16 cellular contexts compared by ENCODE assay signal in the genomic region with DNA sequence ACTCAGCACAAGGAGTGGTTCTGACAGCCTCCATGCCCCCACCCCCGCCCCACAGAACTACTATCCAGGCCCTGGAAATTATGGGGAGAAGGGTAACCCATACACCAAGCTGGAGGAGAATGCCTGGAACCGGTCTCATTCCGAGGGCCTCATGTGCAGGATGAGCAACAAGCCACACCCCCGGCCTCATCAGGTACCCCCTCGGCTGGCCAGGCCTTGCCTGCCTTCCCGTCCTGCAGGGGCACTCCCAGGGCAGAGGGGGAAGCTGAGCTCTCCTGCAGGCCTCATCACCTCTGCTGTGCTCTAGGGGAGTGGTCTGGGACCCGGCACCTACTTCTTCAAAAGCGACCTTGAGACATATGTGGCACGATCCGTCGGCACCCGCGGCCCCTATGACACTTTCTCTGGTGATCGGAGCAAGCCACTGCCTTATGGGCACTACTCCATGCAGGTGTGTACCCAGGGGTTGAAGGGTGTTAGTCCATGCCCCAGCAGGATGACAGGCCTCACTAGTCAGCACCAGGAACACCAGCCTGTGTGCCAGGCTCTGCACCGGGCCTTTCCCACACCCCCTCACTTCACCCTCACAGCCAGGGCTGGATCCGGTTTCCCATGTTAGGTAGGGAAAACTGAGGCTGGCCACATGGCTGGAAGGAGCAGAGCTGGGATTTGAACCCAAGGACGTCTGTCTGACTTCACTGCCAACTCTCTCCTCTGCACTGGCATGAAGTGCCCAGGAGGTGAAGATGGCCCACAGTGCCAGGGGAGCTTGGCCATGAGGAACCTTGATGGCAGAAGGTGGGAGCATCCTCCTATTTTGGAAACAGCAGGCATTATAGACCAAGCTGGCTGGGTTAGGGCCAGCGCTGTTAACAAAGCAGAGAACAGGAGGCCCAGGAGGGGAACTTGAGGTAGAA. TPM values are rescaled to one million over a fixed set of nuclear protein-coding genes. Genes with fewer than 3 reads are reported as not detected.
"Had no signal": no experiment of that assay in that cellular context is flagged by ENCODE, and none has a peak within 500 bp of the region (broad histone marks: within the 10 kb centered on the region; RNA-seq: fewer than 3 reads in every experiment).

No MANE protein-coding gene starts in this region.

- H3K27ac ChIP-seq: cardiac muscle cell, colonic mucosa, psoas muscle, sigmoid colon, testis, uterus had no signal

- H3K4me3 ChIP-seq: cardiac muscle cell, colonic mucosa, psoas muscle, sigmoid colon, testis, uterus had no signal

- H3K27me3 ChIP-seq: colonic mucosa, sigmoid colon, testis, uterus had no signal

- H3K36me3 ChIP-seq: cardiac muscle cell, colonic mucosa, sigmoid colon, uterus had no signal

- ATAC-seq: left cardiac atrium; naive thymus-derived CD4-positive, alpha-beta T cell; psoas muscle; stimulated activated naive B cell treated with anti-CD40 and anti-IgM and Interleukin-4, amounts not matched to agents 10 μg/mL and 1 μg/mL and 100 μg/mL, for 72 hours had no signal

- H3K27ac Mint-ChIP-seq: activated CD4-positive, alpha-beta T cell treated with anti-CD3 and anti-CD28 coated beads, Interleukin-2, amount 10 ng/mL, durations not matched to agents 24 days and 14 days; activated naive CD4-positive, alpha-beta T cell treated with anti-CD3 and anti-CD28 coated beads, Interleukin-2, amount 10 ng/mL, durations not matched to agents 7 days and 5 days; stimulated activated naive B cell treated with anti-CD40 and anti-IgM and Interleukin-4, amounts not matched to agents 10 μg/mL and 1 μg/mL and 100 μg/mL, for 72 hours had no signal

- H3K4me3 Mint-ChIP-seq: activated CD4-positive, alpha-beta T cell treated with anti-CD3 and anti-CD28 coated beads, Interleukin-2, amount 10 ng/mL, durations not matched to agents 24 days and 14 days; activated naive CD4-positive, alpha-beta T cell treated with anti-CD3 and anti-CD28 coated beads, Interleukin-2, amount 10 ng/mL, durations not matched to agents 7 days and 5 days; naive thymus-derived CD4-positive, alpha-beta T cell; stimulated activated naive B cell treated with anti-CD40 and anti-IgM and Interleukin-4, amounts not matched to agents 10 μg/mL and 1 μg/mL and 100 μg/mL, for 72 hours had no signal

- H3K36me3 Mint-ChIP-seq: activated naive CD4-positive, alpha-beta T cell treated with anti-CD3 and anti-CD28 coated beads, Interleukin-2, amount 10 ng/mL, durations not matched to agents 7 days and 5 days; naive thymus-derived CD4-positive, alpha-beta T cell; stimulated activated naive B cell treated with anti-CD40 and anti-IgM and Interleukin-4, amounts not matched to agents 10 μg/mL and 1 μg/mL and 100 μg/mL, for 72 hours had no signal

- H3K9me3 Mint-ChIP-seq: activated CD4-positive, alpha-beta T cell treated with anti-CD3 and anti-CD28 coated beads, Interleukin-2, amount 10 ng/mL, durations not matched to agents 24 days and 14 days; activated naive CD4-positive, alpha-beta T cell treated with anti-CD3 and anti-CD28 coated beads, Interleukin-2, amount 10 ng/mL, durations not matched to agents 7 days and 5 days; effector memory CD8-positive, alpha-beta T cell; stimulated activated naive B cell treated with anti-CD40 and anti-IgM and Interleukin-4, amounts not matched to agents 10 μg/mL and 1 μg/mL and 100 μg/mL, for 72 hours had no signal

- H3K9me3 ChIP-seq: colonic mucosa, psoas muscle, sigmoid colon, testis, uterus had no signal

- DNase-seq: activated CD4-positive, alpha-beta T cell treated with anti-CD3 and anti-CD28 coated beads, Interleukin-2, amount 10 ng/mL, durations not matched to agents 24 days and 14 days; activated naive CD4-positive, alpha-beta T cell treated with anti-CD3 and anti-CD28 coated beads, Interleukin-2, amount 10 ng/mL, durations not matched to agents 7 days and 5 days; colonic mucosa; effector memory CD8-positive, alpha-beta T cell; erythroblast; left cardiac atrium; naive thymus-derived CD4-positive, alpha-beta T cell; psoas muscle; sigmoid colon; stimulated activated naive B cell treated with anti-CD40 and anti-IgM and Interleukin-4, amounts not matched to agents 10 μg/mL and 1 μg/mL and 100 μg/mL, for 72 hours; T1000; testis; uterus had no signal

- H3K4me1 ChIP-seq: colonic mucosa, psoas muscle, testis, uterus had no signal

- H3K27me3 Mint-ChIP-seq: activated CD4-positive, alpha-beta T cell treated with anti-CD3 and anti-CD28 coated beads, Interleukin-2, amount 10 ng/mL, durations not matched to agents 24 days and 14 days; activated naive CD4-positive, alpha-beta T cell treated with anti-CD3 and anti-CD28 coated beads, Interleukin-2, amount 10 ng/mL, durations not matched to agents 7 days and 5 days; effector memory CD8-positive, alpha-beta T cell; naive thymus-derived CD4-positive, alpha-beta T cell had no signal

- H3K4me1 Mint-ChIP-seq: stimulated activated naive B cell treated with anti-CD40 and anti-IgM and Interleukin-4, amounts not matched to agents 10 μg/mL and 1 μg/mL and 100 μg/mL, for 72 hours had no signal

RNA-seq across cellular contexts. Expression of a gene that starts 10.9 kb away (rescaled TPM):
- total RNA-seq: cardiac muscle cell, glomerular endothelial cell, lung microvascular endothelial cell had no signal
